ENCODE assay signal across 16 cellular contexts in genomic region chr12:110950867-110951266, GRCh38. TPM values are rescaled to one million over a fixed set of nuclear protein-coding genes. Genes with fewer than 3 reads are reported as not detected.
DNase-seq lines count a peak whose midpoint lies in the region; FAIRE-seq and TF ChIP-seq lines count a peak whose summit lies in the region.
"Not testable (repeated sequence)": the region's sequence is repeated elsewhere in the genome, so short reads cannot be mapped to it uniquely, and the experiment has no call there.
"Had no signal": no experiment of that assay in that cellular context is flagged by ENCODE, and none has a peak within 500 bp of the region (broad histone marks: within the 10 kb centered on the region; RNA-seq: fewer than 3 reads in every experiment).

No MANE protein-coding gene starts in this region.

- not testable (repeated sequence) for H3K36me3 ChIP-seq in kidney (ENCODE audit: control insufficient read depth in 1 of 2, insufficient read depth in 2 of 2, low read length in 2 of 2)

- not testable (repeated sequence) for H3K4me1 ChIP-seq in H9 (ENCODE audit: insufficient read depth, low read length); kidney (ENCODE audit: control insufficient read depth in 1 of 2, insufficient read depth in 1 of 2, low read depth in 1 of 2, low read length in 2 of 2)

- not testable (repeated sequence) for H3K4ac ChIP-seq in H9 (ENCODE audit: low read depth, low read length)

- intact Hi-C loops in kidney (cut with DNase I) = not testable (repeated sequence)

- H2AK5ac ChIP-seq in H9 (ENCODE audit: insufficient read length, low read length) = not testable (repeated sequence)

- not testable (repeated sequence) for H2BK5ac ChIP-seq in H9 (ENCODE audit: insufficient read length, low read length)

- not testable (repeated sequence) for H3K79me1 ChIP-seq in H9 (ENCODE audit: insufficient read depth, low read depth, low read length, poor library complexity, severe bottlenecking)

- H3K4me2 ChIP-seq in H9 (ENCODE audit: insufficient read depth, insufficient read length, low read length) = not testable (repeated sequence)

- TF ChIP-seq CTCF in H9 (conservative IDR thresholded peaks at IDR 0.05); kidney (IDR thresholded peaks at IDR 0.05; ENCODE audit: borderline replicate concordance, extremely low read depth, insufficient read depth); osteocyte (IDR thresholded peaks at IDR 0.05): not testable (repeated sequence)

- not testable (repeated sequence) for H3K56ac ChIP-seq in H9 (ENCODE audit: insufficient read length, low read depth, low read length)

- H3K9me3 ChIP-seq in H9 (ENCODE audit: control insufficient read depth, low read depth, low read length) = not testable (repeated sequence)
- H3K9me3 ChIP-seq in kidney (ENCODE audit: control insufficient read depth in 1 of 2, low read length in 2 of 2) = peaks cover 5 to 17% of the 10 kb centered on the region in 2 donors

- FAIRE-seq in kidney (lab: Jason Lieb, UNC) = not testable (repeated sequence)

- not testable (repeated sequence) for H3K14ac ChIP-seq in H9 (ENCODE audit: insufficient read depth, low read length)

- H3K27me3 ChIP-seq in H9 (ENCODE audit: insufficient read depth, low read length) = not testable (repeated sequence)

- H3K9ac ChIP-seq in H9 (ENCODE audit: extremely low read depth, insufficient read length, low read length); kidney (ENCODE audit: low read length in 2 of 2): not testable (repeated sequence)

- not testable (repeated sequence) for H3K27ac Mint-ChIP-seq in H9; osteocyte (ENCODE audit: unreplicated experiment)

- H2AFZ ChIP-seq in H9 (ENCODE audit: low read length) = not testable (repeated sequence)

- H3K27ac ChIP-seq in H9 (ENCODE audit: insufficient read length, low read depth, low read length); kidney (ENCODE audit: low read depth in 2 of 2, low read length in 2 of 2): not testable (repeated sequence)

- H4K5ac ChIP-seq in H9 (ENCODE audit: insufficient read length, low read depth, low read length) = not testable (repeated sequence)

- not testable (repeated sequence) for H4K91ac ChIP-seq in H9 (ENCODE audit: insufficient read length, low read depth, low read length)

- DNase-seq in H9 = peak; percentile 5
- peak; percentile 19 for DNase-seq in islet precursor cell
- DNase-seq in kidney = peak; percentile 69
- DNase-seq in osteocyte (ENCODE audit: extremely low spot score, unreplicated experiment) = peak; percentile 83

- not testable (repeated sequence) for H3K4me3 ChIP-seq in kidney (ENCODE audit: low read length in 2 of 2)

- H2BK20ac ChIP-seq in H9 (ENCODE audit: low read depth, low read length, poor library complexity, severe bottlenecking) = not testable (repeated sequence)

- not testable (repeated sequence) for H2BK15ac ChIP-seq in H9 (ENCODE audit: low read depth, low read length)

- not testable (repeated sequence) for H3K23me2 ChIP-seq in H9 (ENCODE audit: insufficient read length, low read depth, low read length, poor library complexity, severe bottlenecking)

- not testable (repeated sequence) for H3K18ac ChIP-seq in H9 (ENCODE audit: insufficient read length, low read depth, low read length)

- H3T11ph ChIP-seq in H9 (ENCODE audit: low read length) = not testable (repeated sequence)

- peaks cover 4 to 39% (median 36%) of the 10 kb centered on the region in 3 experiments for H3K36me3 Mint-ChIP-seq in H9 (ENCODE audit: insufficient read depth in 1 of 3, low read depth in 3 of 3)
- H3K36me3 Mint-ChIP-seq in osteocyte (ENCODE audit: unreplicated experiment) = not testable (repeated sequence)

- H3K23ac ChIP-seq in H9 (ENCODE audit: insufficient read length, low read depth, low read length) = not testable (repeated sequence)

- not testable (repeated sequence) for H2BK12ac ChIP-seq in H9 (ENCODE audit: insufficient read length, low read depth, low read length)

- H3K4me3 Mint-ChIP-seq in H9; osteocyte (ENCODE audit: unreplicated experiment): not testable (repeated sequence)

- H3K4me1 Mint-ChIP-seq in H9; osteocyte (ENCODE audit: unreplicated experiment): not testable (repeated sequence)

- not testable (repeated sequence) for H4K20me1 ChIP-seq in H9 (ENCODE audit: control insufficient read depth, insufficient read depth, insufficient read length)

- H2BK120ac ChIP-seq in H9 (ENCODE audit: low read depth, low read length, poor library complexity, severe bottlenecking) = not testable (repeated sequence)

- not testable (repeated sequence) for H3K79me2 ChIP-seq in H9 (ENCODE audit: insufficient read depth, low read length)

- not testable (repeated sequence) for H4K8ac ChIP-seq in H9 (replicated peaks; ENCODE audit: insufficient read length, low read depth, low read length)

- no CpG with 5 or more reads among the region's 31 CpGs for WGBS in H9 (ENCODE audit: extremely low coverage, insufficient read length, low lambda C conversion rate)

- H3K27me3 Mint-ChIP-seq in H9 (ENCODE audit: low read depth) = not testable (repeated sequence)
- H3K27me3 Mint-ChIP-seq in osteocyte (ENCODE audit: unreplicated experiment) = peaks cover 18% of the 10 kb centered on the region

- peaks cover 39 to 42% of the 10 kb centered on the region in 2 experiments for H3K9me3 Mint-ChIP-seq in H9
- H3K9me3 Mint-ChIP-seq in osteocyte (ENCODE audit: unreplicated experiment) = peaks cover 15% of the 10 kb centered on the region

RNA-seq across cellular contexts. Expression of gene MYL2, which starts 30.5 kb away (rescaled TPM):
- total RNA-seq in H9 (2021) = not detected in 2 replicates
- not detected for total RNA-seq in kidney
- 4.4 TPM for polyA plus RNA-seq in kidney (ENCODE audit: insufficient read depth, low read depth, low replicate concordance)
- total RNA-seq in osteocyte = not detected in 2 replicates
- total RNA-seq: A673; Caco-2; Calu3; CD4-positive, alpha-beta memory T cell; CD4-positive, alpha-beta T cell; CD4-positive, CD25-positive, alpha-beta regulatory T cell; CD8-positive, alpha-beta memory T cell; CD8-positive, alpha-beta T cell; Daoy had no signal
- polyA plus RNA-seq: AG04450; BJ; CD14-positive monocyte; CD4-positive, alpha-beta memory T cell; CD4-positive, CD25-positive, alpha-beta regulatory T cell; CD8-positive, alpha-beta memory T cell had no signal

Comparison
In these comparisons a context has a peak if more than half of its experiments do, and no peak if none do; other contexts are left out.
1. DNase-seq: peak in every context shown above with its lines; median percentile 83 in osteocyte; 69 in kidney; 19 in islet precursor cell; 5 in H9.